Comparison of ENCODE assay signal across 8 cellular contexts in genomic region chr17:42422412-42422957, GRCh38. TPM values are rescaled to one million over a fixed set of nuclear protein-coding genes. Genes with fewer than 3 reads are reported as not detected.
DNase-seq lines count a peak whose midpoint lies in the region; ATAC-seq and TF ChIP-seq lines count a peak whose summit lies in the region.

No MANE protein-coding gene starts in this region.

- peaks cover 3% of the 10 kb centered on the region for H4K20me1 ChIP-seq in fibroblast of lung (ENCODE audit: control insufficient read depth, extremely low read depth, insufficient read depth, low read length)
- H4K20me1 ChIP-seq in PC-3 (ENCODE audit: low read length): no peaks in the 10 kb centered on the region

- no peak overlapping the region for H3K27ac Mint-ChIP-seq in activated CD8-positive, alpha-beta memory T cell treated with anti-CD3 and anti-CD28 coated beads, Interleukin-2, amount 10 ng/mL, durations not matched to agents 7 days and 5 days

- H3K79me2 ChIP-seq in fibroblast of lung (ENCODE audit: control insufficient read depth, insufficient read depth, low read length) (peaks cover 58% of the 10 kb centered on the region), PC-3 (ENCODE audit: low read length) (no peaks in the 10 kb centered on the region)

- H2AFZ ChIP-seq in fibroblast of lung (ENCODE audit: low read length) (no peak overlapping the region), neuron (ENCODE audit: low read depth, low read length) (peak overlapping the region; percentile 68), PC-3 (ENCODE audit: low read length) (no peak overlapping the region)

- intact Hi-C loops in PC-3 (cut with micrococcal nuclease): no loop called here

- H3K4me3 Mint-ChIP-seq in activated CD8-positive, alpha-beta memory T cell treated with anti-CD3 and anti-CD28 coated beads, Interleukin-2, amount 10 ng/mL, durations not matched to agents 7 days and 5 days: peak overlapping the region; percentile 79

- H3K4me2 ChIP-seq in fibroblast of lung (ENCODE audit: extremely low read depth, insufficient read depth, low read length) (no peak overlapping the region), PC-3 (ENCODE audit: low read length) (no peak overlapping the region)

- H3K27me3 Mint-ChIP-seq in activated CD8-positive, alpha-beta memory T cell treated with anti-CD3 and anti-CD28 coated beads, Interleukin-2, amount 10 ng/mL, durations not matched to agents 7 days and 5 days: peaks cover 58% of the 10 kb centered on the region

- H3K4me3 ChIP-seq in fibroblast of lung (replicated peaks in 1 of 4; ENCODE audit: control extremely low read depth in 1 of 4, insufficient read depth in 1 of 4, low read depth in 3 of 4, low read length in 4 of 4) (peak overlapping the region; percentile 89 to 100 (median 98)), neuron (ENCODE audit: low read length) (peak overlapping the region; percentile 41), PC-3 (ENCODE audit: low read length) (no peak overlapping the region)

- peak overlapping the region; percentile 97 for H3K27ac ChIP-seq in fibroblast of lung (ENCODE audit: insufficient read depth, low read length)
- H3K27ac ChIP-seq in PC-3 (ENCODE audit: low read length): no peak overlapping the region

- TF ChIP-seq CTCF in fibroblast of lung (conservative IDR thresholded peaks at IDR 0.05 in 1 of 2, IDR thresholded peaks at IDR 0.05 in 1 of 2; ENCODE audit: low read depth in 1 of 2, low read length in 2 of 2): no peak
- no peak for TF ChIP-seq CTCF in PC-3 (conservative IDR thresholded peaks at IDR 0.05; ENCODE audit: low read depth, low read length)

- ATAC-seq in activated CD4-positive, CD25-positive, alpha-beta regulatory T cell treated with anti-CD3 and anti-CD28 coated beads, Interleukin-2, amount 50 U/mL, for 24 hours: peak; percentile 57 to 59
- ATAC-seq in activated CD8-positive, alpha-beta memory T cell treated with anti-CD3 and anti-CD28 coated beads, Interleukin-2, amount 10 ng/mL, durations not matched to agents 7 days and 5 days: peak; percentile 71
- no peak for ATAC-seq in PC-3
- ATAC-seq in GM21619 (IDR thresholded peaks at IDR 0.05; ENCODE audit: unreplicated experiment): no peak

- no peaks in the 10 kb centered on the region for H3K36me3 Mint-ChIP-seq in activated CD8-positive, alpha-beta memory T cell treated with anti-CD3 and anti-CD28 coated beads, Interleukin-2, amount 10 ng/mL, durations not matched to agents 7 days and 5 days

- no peaks in the 10 kb centered on the region for H3K9me2 ChIP-seq in PC-3 (replicated peaks; ENCODE audit: low read length)

- BruUV-seq in PC-3 (replicated peaks; lab: Mats Ljungman, UMichigan): no TSS peak

- CTCF ChIA-PET in activated CD8-positive, alpha-beta memory T cell treated with anti-CD3 and anti-CD28 coated beads, Interleukin-2, amount 10 ng/mL, durations not matched to agents 7 days and 5 days (lab: Charles Lee): interaction anchor here (0.8 to 5.3 kb wide), 11 partner anchors 13 to 110 kb away, joined by 3 to 23 read pairs (median 4); no protein-coding TSS in a partner anchor
- CTCF ChIA-PET in PC-3 (lab: Charles Lee): no interaction called here

- H3K36me3 ChIP-seq in fibroblast of lung (ENCODE audit: control insufficient read depth, insufficient read depth, low read length) (peaks cover 1% of the 10 kb centered on the region), neuron (ENCODE audit: insufficient read depth, low read length) (no peaks in the 10 kb centered on the region), PC-3 (ENCODE audit: low read depth, low read length) (no peaks in the 10 kb centered on the region)

- no peaks in the 10 kb centered on the region for H3K27me3 ChIP-seq in fibroblast of lung (ENCODE audit: control insufficient read depth, insufficient read depth, low read length)
- peaks cover 51% of the 10 kb centered on the region for H3K27me3 ChIP-seq in neuron (ENCODE audit: insufficient read depth, low read length)
- H3K27me3 ChIP-seq in PC-3 (ENCODE audit: low read length): no peaks in the 10 kb centered on the region

- no peak for DNase-seq in activated CD4-positive, CD25-positive, alpha-beta regulatory T cell (lab: John Stamatoyannopoulos, UW)
- DNase-seq in activated CD8-positive, alpha-beta memory T cell treated with anti-CD3 and anti-CD28 coated beads, Interleukin-2, amount 10 ng/mL, durations not matched to agents 7 days and 5 days: peak; percentile 51
- DNase-seq in fibroblast of lung (ENCODE audit: low read depth in 2 of 2) (peak in 1 of 2 donors; percentile 46), PC-3 (no peak), NCI-H1436 (lab: John Stamatoyannopoulos, UW) (no peak)

- peaks cover 15% of the 10 kb centered on the region for H3K4me1 Mint-ChIP-seq in activated CD8-positive, alpha-beta memory T cell treated with anti-CD3 and anti-CD28 coated beads, Interleukin-2, amount 10 ng/mL, durations not matched to agents 7 days and 5 days

- no peaks in the 10 kb centered on the region for H3K9me3 Mint-ChIP-seq in activated CD8-positive, alpha-beta memory T cell treated with anti-CD3 and anti-CD28 coated beads, Interleukin-2, amount 10 ng/mL, durations not matched to agents 7 days and 5 days (ENCODE audit: low read depth)

- H3K9ac ChIP-seq in fibroblast of lung (ENCODE audit: insufficient read depth, low read length): peak overlapping the region; percentile 95
- H3K9ac ChIP-seq in PC-3 (ENCODE audit: low read length): no peak overlapping the region

- no peaks in the 10 kb centered on the region for H3F3A ChIP-seq in PC-3 (ENCODE audit: low read length, unreplicated experiment)

- POLR2A ChIA-PET in PC-3 (lab: Charles Lee; ENCODE audit: unreplicated experiment): no interaction called here

- H3K9me3 ChIP-seq in fibroblast of lung (ENCODE audit: control insufficient read depth, insufficient read depth, low read depth, low read length): no peaks in the 10 kb centered on the region
- no peaks in the 10 kb centered on the region for H3K9me3 ChIP-seq in neuron (ENCODE audit: low read length)
- H3K9me3 ChIP-seq in PC-3 (ENCODE audit: low read length): no peaks in the 10 kb centered on the region

- peaks cover 5% of the 10 kb centered on the region for H3K4me1 ChIP-seq in fibroblast of lung (ENCODE audit: control insufficient read depth, extremely low read depth, insufficient read depth, low read length)
- peaks cover 10% of the 10 kb centered on the region for H3K4me1 ChIP-seq in neuron (ENCODE audit: insufficient read depth, low read length)
- no peaks in the 10 kb centered on the region for H3K4me1 ChIP-seq in PC-3 (ENCODE audit: insufficient read depth, low read length)

RNA-seq across cellular contexts. Expression of gene CAVIN1, which starts 0.6 kb away (rescaled TPM):
- 1 to 10 TPM in 1 of 2 experiments, under 1 TPM in 1; 0.66 to 1.3 TPM for total RNA-seq in activated CD8-positive, alpha-beta memory T cell treated with anti-CD3 and anti-CD28 coated beads, Interleukin-2, amount 10 ng/mL, durations not matched to agents 7 days and 5 days
- total RNA-seq in fibroblast of lung (331 and 372 TPM in 2 replicates), PC-3 (2014; rRNA removed) (0.17 TPM in 1 of 2 replicates, not detected in the other)
- 432 and 490 TPM in 2 replicates for polyA plus RNA-seq in fibroblast of lung
- polyA plus RNA-seq in fibroblast of lung (2012): 709 and 835 TPM in 2 replicates
- 388 and 507 TPM in 2 replicates for polyA minus RNA-seq in fibroblast of lung (ENCODE audit: low replicate concordance)

RNA-seq across cellular contexts. Expression of gene STAT3, which starts 34.2 kb away (rescaled TPM):
- total RNA-seq in activated CD8-positive, alpha-beta memory T cell treated with anti-CD3 and anti-CD28 coated beads, Interleukin-2, amount 10 ng/mL, durations not matched to agents 7 days and 5 days: 10 to 100 TPM; 90.5 to 97.6 TPM
- total RNA-seq in fibroblast of lung (101 and 118 TPM in 2 replicates), PC-3 (2014; rRNA removed) (not detected in 2 replicates)
- polyA plus RNA-seq in fibroblast of lung: 60.6 and 75.0 TPM in 2 replicates
- polyA plus RNA-seq in fibroblast of lung (2012): 60.3 and 76.1 TPM in 2 replicates
- 110 and 157 TPM in 2 replicates for polyA minus RNA-seq in fibroblast of lung (ENCODE audit: low replicate concordance)

RNA-seq across cellular contexts. Expression of gene ATP6V0A1, which starts 36.2 kb away (rescaled TPM):
- total RNA-seq in activated CD8-positive, alpha-beta memory T cell treated with anti-CD3 and anti-CD28 coated beads, Interleukin-2, amount 10 ng/mL, durations not matched to agents 7 days and 5 days: 1 to 10 TPM; 4.6 to 6.0 TPM
- total RNA-seq in fibroblast of lung: 35.7 and 65.7 TPM in 2 replicates
- polyA plus RNA-seq in fibroblast of lung: 26.7 and 42.7 TPM in 2 replicates
- 23.8 and 28.2 TPM in 2 replicates for polyA plus RNA-seq in fibroblast of lung (2012)
- 273 and 274 TPM in 2 replicates for polyA minus RNA-seq in fibroblast of lung (ENCODE audit: low replicate concordance)
- total RNA-seq in PC-3 (2014; rRNA removed): 0.07 and 0.35 TPM in 2 replicates

Comparison
In these comparisons a context has a peak if more than half of its experiments do, and no peak if none do; other contexts are left out.
1. ATAC-seq: peak in activated CD4-positive, CD25-positive, alpha-beta regulatory T cell treated with anti-CD3 and anti-CD28 coated beads, Interleukin-2, amount 50 U/mL, for 24 hours (2 of 2) and activated CD8-positive, alpha-beta memory T cell treated with anti-CD3 and anti-CD28 coated beads, Interleukin-2, amount 10 ng/mL, durations not matched to agents 7 days and 5 days (single experiment); none in PC-3 (single experiment) and GM21619 (single experiment).
2. RNA of gene CAVIN1, which starts 0.6 kb away (total RNA-seq): 331 to 372 TPM in fibroblast of lung; 0.66 to 1.3 TPM in activated CD8-positive, alpha-beta memory T cell treated with anti-CD3 and anti-CD28 coated beads, Interleukin-2, amount 10 ng/mL, durations not matched to agents 7 days and 5 days and 0.17 TPM in PC-3; every median in the first group is over 100 times any median in the second.
3. RNA of gene STAT3, which starts 34.2 kb away (total RNA-seq): 101 to 118 TPM in fibroblast of lung and 90.5 to 97.6 TPM in activated CD8-positive, alpha-beta memory T cell treated with anti-CD3 and anti-CD28 coated beads, Interleukin-2, amount 10 ng/mL, durations not matched to agents 7 days and 5 days; not detected in PC-3; every median in the first group is over 10 times any median in the second.